ENCODE assay signal across 1 cellular context in the genomic region with DNA sequence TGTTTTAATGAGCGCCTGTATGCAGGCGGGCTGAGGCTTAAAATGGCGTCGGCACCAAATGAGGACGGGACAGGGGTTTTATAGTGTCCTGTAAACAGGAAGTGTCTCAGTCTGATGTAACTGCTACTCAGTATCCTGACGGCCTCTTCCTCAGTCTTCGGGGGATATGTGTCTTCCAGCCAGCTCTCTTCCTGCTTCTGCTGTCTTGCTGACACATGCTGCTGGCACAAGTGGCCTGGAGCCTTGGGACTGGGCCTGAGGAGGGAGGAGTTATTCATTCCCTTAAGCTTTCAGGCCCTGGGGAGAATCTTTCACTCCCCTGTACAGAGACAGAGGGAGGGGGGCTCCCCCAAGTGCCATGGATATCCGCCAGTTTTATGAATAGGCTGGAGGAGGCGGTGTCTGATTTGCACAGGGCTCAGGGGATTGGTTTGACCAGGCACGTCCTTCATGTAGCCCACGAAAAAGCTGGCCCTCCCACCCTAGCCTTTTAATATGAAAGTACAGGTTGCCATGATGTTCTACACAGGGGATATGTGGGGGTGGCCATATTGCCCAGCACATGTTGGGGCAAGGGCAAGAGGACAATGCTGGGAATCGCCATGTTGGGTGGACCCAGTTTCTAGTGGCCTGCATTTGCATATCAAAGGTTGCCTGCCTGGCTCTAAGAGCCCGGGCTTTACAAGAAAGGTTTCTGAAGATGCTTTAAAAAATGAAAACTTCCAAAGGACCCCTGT.
TF ChIP-seq lines count a peak whose summit lies in the region.

No MANE protein-coding gene starts in this region.

TF ChIP-seq in WTC11, 78 proteins besides CTCF, POLR2A, EP300 and RAD21 (continued from another document):
- TF ChIP-seq, protein P1, sequence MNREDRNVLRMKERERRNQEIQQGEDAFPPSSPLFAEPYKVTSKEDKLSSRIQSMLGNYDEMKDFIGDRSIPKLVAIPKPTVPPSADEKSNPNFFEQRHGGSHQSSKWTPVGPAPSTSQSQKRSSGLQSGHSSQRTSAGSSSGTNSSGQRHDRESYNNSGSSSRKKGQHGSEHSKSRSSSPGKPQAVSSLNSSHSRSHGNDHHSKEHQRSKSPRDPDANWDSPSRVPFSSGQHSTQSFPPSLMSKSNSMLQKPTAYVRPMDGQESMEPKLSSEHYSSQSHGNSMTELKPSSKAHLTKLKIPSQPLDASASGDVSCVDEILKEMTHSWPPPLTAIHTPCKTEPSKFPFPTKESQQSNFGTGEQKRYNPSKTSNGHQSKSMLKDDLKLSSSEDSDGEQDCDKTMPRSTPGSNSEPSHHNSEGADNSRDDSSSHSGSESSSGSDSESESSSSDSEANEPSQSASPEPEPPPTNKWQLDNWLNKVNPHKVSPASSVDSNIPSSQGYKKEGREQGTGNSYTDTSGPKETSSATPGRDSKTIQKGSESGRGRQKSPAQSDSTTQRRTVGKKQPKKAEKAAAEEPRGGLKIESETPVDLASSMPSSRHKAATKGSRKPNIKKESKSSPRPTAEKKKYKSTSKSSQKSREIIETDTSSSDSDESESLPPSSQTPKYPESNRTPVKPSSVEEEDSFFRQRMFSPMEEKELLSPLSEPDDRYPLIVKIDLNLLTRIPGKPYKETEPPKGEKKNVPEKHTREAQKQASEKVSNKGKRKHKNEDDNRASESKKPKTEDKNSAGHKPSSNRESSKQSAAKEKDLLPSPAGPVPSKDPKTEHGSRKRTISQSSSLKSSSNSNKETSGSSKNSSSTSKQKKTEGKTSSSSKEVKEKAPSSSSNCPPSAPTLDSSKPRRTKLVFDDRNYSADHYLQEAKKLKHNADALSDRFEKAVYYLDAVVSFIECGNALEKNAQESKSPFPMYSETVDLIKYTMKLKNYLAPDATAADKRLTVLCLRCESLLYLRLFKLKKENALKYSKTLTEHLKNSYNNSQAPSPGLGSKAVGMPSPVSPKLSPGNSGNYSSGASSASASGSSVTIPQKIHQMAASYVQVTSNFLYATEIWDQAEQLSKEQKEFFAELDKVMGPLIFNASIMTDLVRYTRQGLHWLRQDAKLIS (CRISPR knock-in tag; IDR thresholded peaks at IDR 0.05; ENCODE audit: borderline replicate concordance): no peak
- TF ChIP-seq JUN (CRISPR knock-in tag; IDR thresholded peaks at IDR 0.05) (no peak), NR1H2 (CRISPR knock-in tag; IDR thresholded peaks at IDR 0.05) (no peak), ZBTB43 (CRISPR knock-in tag; IDR thresholded peaks at IDR 0.05) (no peak), ESRRA (CRISPR knock-in tag; IDR thresholded peaks at IDR 0.05; ENCODE audit: borderline replicate concordance) (no peak), ZNF138 (CRISPR knock-in tag; conservative IDR thresholded peaks at IDR 0.05) (no peak), CBFB (CRISPR knock-in tag; IDR thresholded peaks at IDR 0.05; ENCODE audit: low read depth) (no peak)
- TF ChIP-seq, protein P2, sequence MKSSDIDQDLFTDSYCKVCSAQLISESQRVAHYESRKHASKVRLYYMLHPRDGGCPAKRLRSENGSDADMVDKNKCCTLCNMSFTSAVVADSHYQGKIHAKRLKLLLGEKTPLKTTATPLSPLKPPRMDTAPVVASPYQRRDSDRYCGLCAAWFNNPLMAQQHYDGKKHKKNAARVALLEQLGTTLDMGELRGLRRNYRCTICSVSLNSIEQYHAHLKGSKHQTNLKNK (CRISPR knock-in tag; IDR thresholded peaks at IDR 0.05): no peak
TF ChIP-seq in WTC11: peak in this region for 0.
